ENCODE assay signal across 2 cellular contexts in genomic region chr5:96901384-96901783, GRCh38.
TF ChIP-seq lines count a peak whose summit lies in the region.

No MANE protein-coding gene starts in this region.

TF ChIP-seq in HepG2, 621 proteins besides CTCF, POLR2A, EP300 and RAD21:
- no peak for TF ChIP-seq ATF3 (CRISPR knock-in tag; IDR thresholded peaks at IDR 0.05)
- TF ChIP-seq, protein P1, sequence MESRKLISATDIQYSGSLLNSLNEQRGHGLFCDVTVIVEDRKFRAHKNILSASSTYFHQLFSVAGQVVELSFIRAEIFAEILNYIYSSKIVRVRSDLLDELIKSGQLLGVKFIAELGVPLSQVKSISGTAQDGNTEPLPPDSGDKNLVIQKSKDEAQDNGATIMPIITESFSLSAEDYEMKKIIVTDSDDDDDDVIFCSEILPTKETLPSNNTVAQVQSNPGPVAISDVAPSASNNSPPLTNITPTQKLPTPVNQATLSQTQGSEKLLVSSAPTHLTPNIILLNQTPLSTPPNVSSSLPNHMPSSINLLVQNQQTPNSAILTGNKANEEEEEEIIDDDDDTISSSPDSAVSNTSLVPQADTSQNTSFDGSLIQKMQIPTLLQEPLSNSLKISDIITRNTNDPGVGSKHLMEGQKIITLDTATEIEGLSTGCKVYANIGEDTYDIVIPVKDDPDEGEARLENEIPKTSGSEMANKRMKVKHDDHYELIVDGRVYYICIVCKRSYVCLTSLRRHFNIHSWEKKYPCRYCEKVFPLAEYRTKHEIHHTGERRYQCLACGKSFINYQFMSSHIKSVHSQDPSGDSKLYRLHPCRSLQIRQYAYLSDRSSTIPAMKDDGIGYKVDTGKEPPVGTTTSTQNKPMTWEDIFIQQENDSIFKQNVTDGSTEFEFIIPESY (CRISPR knock-in tag; IDR thresholded peaks at IDR 0.05) = peak; percentile 98
- no peak for TF ChIP-seq ZNF570 (CRISPR knock-in tag; IDR thresholded peaks at IDR 0.05; ENCODE audit: borderline replicate concordance)
- TF ChIP-seq ZNF589 (CRISPR knock-in tag; conservative IDR thresholded peaks at IDR 0.05) = no peak
- TF ChIP-seq PAXIP1 (CRISPR knock-in tag; conservative IDR thresholded peaks at IDR 0.05) = no peak
- TF ChIP-seq STAG1 (CRISPR knock-in tag; IDR thresholded peaks at IDR 0.05) = no peak; the same call in 1 of the 2 replicates

TF ChIP-seq in endothelial cell of umbilical vein, 7 proteins besides CTCF, POLR2A, EP300 and RAD21:
- TF ChIP-seq JUN (IDR thresholded peaks at IDR 0.05; ENCODE audit: borderline replicate concordance, insufficient read depth, insufficient read length, low read depth) (no peak), GATA2 (IDR thresholded peaks at IDR 0.05; ENCODE audit: insufficient read depth, insufficient read length, low read depth, low read length) (no peak), EZH2 (IDR thresholded peaks at IDR 0.05; ENCODE audit: borderline replicate concordance, low read depth, low read length, severe bottlenecking) (no peak), MYC (IDR thresholded peaks at IDR 0.05; ENCODE audit: low read depth, low read length) (no peak), POLR2AphosphoS5 (IDR thresholded peaks at IDR 0.05; ENCODE audit: insufficient read depth, low read depth, low read length) (no peak), FOS (IDR thresholded peaks at IDR 0.05; ENCODE audit: borderline replicate concordance, insufficient read depth, low read length) (no peak)
- TF ChIP-seq, protein P2, sequence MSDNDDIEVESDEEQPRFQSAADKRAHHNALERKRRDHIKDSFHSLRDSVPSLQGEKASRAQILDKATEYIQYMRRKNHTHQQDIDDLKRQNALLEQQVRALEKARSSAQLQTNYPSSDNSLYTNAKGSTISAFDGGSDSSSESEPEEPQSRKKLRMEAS (IDR thresholded peaks at IDR 0.05; ENCODE audit: insufficient read depth, insufficient read length) = no peak
